2 cellular contexts compared by ENCODE assay signal in the genomic region with DNA sequence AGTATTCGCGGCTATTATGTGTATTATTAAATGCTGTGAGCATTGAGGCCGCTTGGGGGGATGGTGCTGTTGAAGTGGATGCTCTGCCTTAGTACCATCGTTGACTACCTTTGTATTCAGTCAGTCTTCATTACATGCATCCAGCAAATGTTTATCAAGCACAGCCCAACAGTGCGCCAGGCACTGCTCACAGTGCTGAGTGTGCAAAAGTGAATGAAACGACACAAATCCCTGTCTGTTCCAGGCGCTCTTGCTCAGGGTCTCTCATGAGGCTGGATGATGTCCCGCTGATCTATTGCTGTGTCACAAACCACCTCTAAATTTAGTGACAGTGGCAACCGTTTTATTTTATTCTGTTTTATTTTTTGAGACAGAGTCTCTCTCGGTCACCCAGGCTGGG.
A peak's percentile ranks its signal among the peaks of the same experiment; 100 is the strongest.
TF ChIP-seq lines count a peak whose summit lies in the region.

No MANE protein-coding gene starts in this region.

TF ChIP-seq in HepG2, 621 proteins besides CTCF, POLR2A, EP300 and RAD21:
- TF ChIP-seq SRY (CRISPR knock-in tag; IDR thresholded peaks at IDR 0.05), result no peak
- no peak for TF ChIP-seq ZNF121 (CRISPR knock-in tag; IDR thresholded peaks at IDR 0.05)
- TF ChIP-seq ZNF431 (CRISPR knock-in tag; IDR thresholded peaks at IDR 0.05; ENCODE audit: borderline replicate concordance, low read depth), result no peak
- TF ChIP-seq MAFF (IDR thresholded peaks at IDR 0.05; ENCODE audit: low read depth, low read length), result peak; percentile 74
- no peak for TF ChIP-seq ZNF720 (CRISPR knock-in tag; IDR thresholded peaks at IDR 0.05)
- TF ChIP-seq ZNF329 (CRISPR knock-in tag; IDR thresholded peaks at IDR 0.05; ENCODE audit: low read depth), result no peak
- TF ChIP-seq PTBP1 (IDR thresholded peaks at IDR 0.05; ENCODE audit: low read depth, low read length, poor library complexity, severe bottlenecking), result no peak
- TF ChIP-seq MAFK (conservative IDR thresholded peaks at IDR 0.05 in 1 of 2, IDR thresholded peaks at IDR 0.05 in 1 of 2; ENCODE audit: low read length in 2 of 2), result peak; percentile 79 to 86
- no peak for TF ChIP-seq ZNF484 (CRISPR knock-in tag; IDR thresholded peaks at IDR 0.05; ENCODE audit: borderline replicate concordance, low read depth)

TF ChIP-seq in IMR-90, 13 proteins besides CTCF, POLR2A, EP300 and RAD21:
- no peak for TF ChIP-seq NFE2L2 (IDR thresholded peaks at IDR 0.05; ENCODE audit: low read depth, low read length)
- TF ChIP-seq, protein P1, sequence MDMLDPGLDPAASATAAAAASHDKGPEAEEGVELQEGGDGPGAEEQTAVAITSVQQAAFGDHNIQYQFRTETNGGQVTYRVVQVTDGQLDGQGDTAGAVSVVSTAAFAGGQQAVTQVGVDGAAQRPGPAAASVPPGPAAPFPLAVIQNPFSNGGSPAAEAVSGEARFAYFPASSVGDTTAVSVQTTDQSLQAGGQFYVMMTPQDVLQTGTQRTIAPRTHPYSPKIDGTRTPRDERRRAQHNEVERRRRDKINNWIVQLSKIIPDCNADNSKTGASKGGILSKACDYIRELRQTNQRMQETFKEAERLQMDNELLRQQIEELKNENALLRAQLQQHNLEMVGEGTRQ (IDR thresholded peaks at IDR 0.05; ENCODE audit: low read depth, low read length), result no peak
- no peak for TF ChIP-seq MAZ (IDR thresholded peaks at IDR 0.05; ENCODE audit: borderline replicate concordance, low read depth, low read length)
- peak; percentile 30; the same call in 1 of the 2 replicates for TF ChIP-seq MAFK (IDR thresholded peaks at IDR 0.05; ENCODE audit: low read depth, low read length)
- TF ChIP-seq CHD1 (IDR thresholded peaks at IDR 0.05; ENCODE audit: low read depth, low read length), result no peak
- TF ChIP-seq ELK1 (IDR thresholded peaks at IDR 0.05; ENCODE audit: borderline replicate concordance, low read depth, low read length), result no peak
